Comparison of ENCODE assay signal across 1 cellular context in genomic region chr7:133081605-133082389, GRCh38.
TF ChIP-seq lines count a peak whose summit lies in the region.

TSS of gene CHCHD3 (minus strand) at chr7:133082090. CDS start at chr7:133081937, 153 bp downstream.

TF ChIP-seq in K562, 482 proteins besides CTCF, POLR2A, EP300 and RAD21 (continued from another document and continues in another):
- TF ChIP-seq REST (CRISPR knock-in tag; IDR thresholded peaks at IDR 0.05; ENCODE audit: low read depth): peak; percentile 80
- no peak for TF ChIP-seq NCOA6 (IDR thresholded peaks at IDR 0.05)
- no peak for TF ChIP-seq EHMT2 (IDR thresholded peaks at IDR 0.05)
- peak; percentile 55 for TF ChIP-seq ZNF263 (CRISPR knock-in tag; IDR thresholded peaks at IDR 0.05; ENCODE audit: borderline replicate concordance)
- TF ChIP-seq SNRNP70 (optimal IDR thresholded peaks at IDR 0.05; ENCODE audit: low read depth, low read length): no peak
- no peak for TF ChIP-seq U2AF2 (optimal IDR thresholded peaks at IDR 0.05; ENCODE audit: low read depth, low read length)
- no peak for TF ChIP-seq SLC30A9 (CRISPR knock-in tag; IDR thresholded peaks at IDR 0.05)
- TF ChIP-seq, protein P1, sequence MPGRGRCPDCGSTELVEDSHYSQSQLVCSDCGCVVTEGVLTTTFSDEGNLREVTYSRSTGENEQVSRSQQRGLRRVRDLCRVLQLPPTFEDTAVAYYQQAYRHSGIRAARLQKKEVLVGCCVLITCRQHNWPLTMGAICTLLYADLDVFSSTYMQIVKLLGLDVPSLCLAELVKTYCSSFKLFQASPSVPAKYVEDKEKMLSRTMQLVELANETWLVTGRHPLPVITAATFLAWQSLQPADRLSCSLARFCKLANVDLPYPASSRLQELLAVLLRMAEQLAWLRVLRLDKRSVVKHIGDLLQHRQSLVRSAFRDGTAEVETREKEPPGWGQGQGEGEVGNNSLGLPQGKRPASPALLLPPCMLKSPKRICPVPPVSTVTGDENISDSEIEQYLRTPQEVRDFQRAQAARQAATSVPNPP (IDR thresholded peaks at IDR 0.05; ENCODE audit: borderline replicate concordance, insufficient read depth, insufficient read length): no peak
- TF ChIP-seq HNRNPLL (IDR thresholded peaks at IDR 0.05; ENCODE audit: low read depth, low read length, poor library complexity, severe bottlenecking): peak; percentile 78
- no peak; the same call in 1 of the 2 replicates for TF ChIP-seq TGIF2 (CRISPR knock-in tag; IDR thresholded peaks at IDR 0.05)
- TF ChIP-seq, protein P2, sequence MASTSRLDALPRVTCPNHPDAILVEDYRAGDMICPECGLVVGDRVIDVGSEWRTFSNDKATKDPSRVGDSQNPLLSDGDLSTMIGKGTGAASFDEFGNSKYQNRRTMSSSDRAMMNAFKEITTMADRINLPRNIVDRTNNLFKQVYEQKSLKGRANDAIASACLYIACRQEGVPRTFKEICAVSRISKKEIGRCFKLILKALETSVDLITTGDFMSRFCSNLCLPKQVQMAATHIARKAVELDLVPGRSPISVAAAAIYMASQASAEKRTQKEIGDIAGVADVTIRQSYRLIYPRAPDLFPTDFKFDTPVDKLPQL (IDR thresholded peaks at IDR 0.05; ENCODE audit: extremely low read depth, insufficient read length): no peak
- no peak for TF ChIP-seq JUNB (CRISPR knock-in tag; conservative IDR thresholded peaks at IDR 0.05)
- 0 out of 2 replicates have a peak, but pooled peaks have one; percentile 42 for TF ChIP-seq ZHX1 (conservative IDR thresholded peaks at IDR 0.05; ENCODE audit: low read length)
- TF ChIP-seq GABPB2 (CRISPR knock-in tag; conservative IDR thresholded peaks at IDR 0.05): 0 out of 2 replicates have a peak, but pooled peaks have one; percentile 14
- peak; percentile 80; the same call in 1 of the 2 replicates for TF ChIP-seq ZNF395 (CRISPR knock-in tag; IDR thresholded peaks at IDR 0.05)
- no peak for TF ChIP-seq CHD4 (IDR thresholded peaks at IDR 0.05; ENCODE audit: insufficient read depth, insufficient replicate concordance, low read depth, low read length, poor library complexity, severe bottlenecking)
- TF ChIP-seq SMAD1 (IDR thresholded peaks at IDR 0.05; ENCODE audit: low read depth, low read length, partially characterized antibody): peak; percentile 47
- TF ChIP-seq ETS2 (tag; IDR thresholded peaks at IDR 0.05; ENCODE audit: borderline replicate concordance, poor library complexity, severe bottlenecking): no peak
- no peak for TF ChIP-seq SMC3 (conservative IDR thresholded peaks at IDR 0.05; ENCODE audit: insufficient read depth, low read depth, low read length)
- TF ChIP-seq TFAM (CRISPR knock-in tag; conservative IDR thresholded peaks at IDR 0.05): no peak
- peak; percentile 73 for TF ChIP-seq MEIS2 (IDR thresholded peaks at IDR 0.05; ENCODE audit: partially characterized antibody)
- TF ChIP-seq HNRNPL (IDR thresholded peaks at IDR 0.05; ENCODE audit: low read depth, low read length): peak; percentile 76; the same call in 1 of the 2 replicates
- no peak for TF ChIP-seq MCM2 (IDR thresholded peaks at IDR 0.05; ENCODE audit: low read depth)
- TF ChIP-seq ARNT (IDR thresholded peaks at IDR 0.05): peak in 1 of 2 experiments; percentile 96; a peak in 2 of 4 replicates
- peak; percentile 75; the same call in 1 of the 2 replicates for TF ChIP-seq ZNF592 (IDR thresholded peaks at IDR 0.05)
- no peak; the same call in 1 of the 2 replicates for TF ChIP-seq PHF21A (IDR thresholded peaks at IDR 0.05; ENCODE audit: borderline replicate concordance, low read depth)
- no peak for TF ChIP-seq ZSCAN32 (CRISPR knock-in tag; IDR thresholded peaks at IDR 0.05)
- peak; percentile 81 for TF ChIP-seq SIN3B (IDR thresholded peaks at IDR 0.05; ENCODE audit: low read depth)
- no peak for TF ChIP-seq ZFP36 (IDR thresholded peaks at IDR 0.05; ENCODE audit: low read depth, low read length, partially characterized antibody)
- no peak; the same call in 1 of the 2 replicates for TF ChIP-seq ELK3 (CRISPR knock-in tag; IDR thresholded peaks at IDR 0.05)
- TF ChIP-seq, protein P3, sequence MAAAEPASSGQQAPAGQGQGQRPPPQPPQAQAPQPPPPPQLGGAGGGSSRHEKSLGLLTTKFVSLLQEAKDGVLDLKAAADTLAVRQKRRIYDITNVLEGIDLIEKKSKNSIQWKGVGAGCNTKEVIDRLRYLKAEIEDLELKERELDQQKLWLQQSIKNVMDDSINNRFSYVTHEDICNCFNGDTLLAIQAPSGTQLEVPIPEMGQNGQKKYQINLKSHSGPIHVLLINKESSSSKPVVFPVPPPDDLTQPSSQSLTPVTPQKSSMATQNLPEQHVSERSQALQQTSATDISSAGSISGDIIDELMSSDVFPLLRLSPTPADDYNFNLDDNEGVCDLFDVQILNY (CRISPR knock-in tag; IDR thresholded peaks at IDR 0.05): no peak; the same call in 1 of the 2 replicates
- TF ChIP-seq CBX5 (IDR thresholded peaks at IDR 0.05; ENCODE audit: borderline replicate concordance, low read depth): no peak
- TF ChIP-seq ZNF644 (tag; IDR thresholded peaks at IDR 0.05; ENCODE audit: low read depth): peak; percentile 86; the same call in 1 of the 2 replicates
- TF ChIP-seq PATZ1 (CRISPR knock-in tag; IDR thresholded peaks at IDR 0.05; ENCODE audit: borderline replicate concordance): no peak
- TF ChIP-seq TCF7L2 (IDR thresholded peaks at IDR 0.05; ENCODE audit: low read depth, low read length): no peak
- peak; percentile 97 for TF ChIP-seq USF1 (CRISPR knock-in tag; IDR thresholded peaks at IDR 0.05)
- TF ChIP-seq LCOR (CRISPR knock-in tag; IDR thresholded peaks at IDR 0.05): peak; percentile 89
- TF ChIP-seq ZNF445 (CRISPR knock-in tag; IDR thresholded peaks at IDR 0.05; ENCODE audit: low read depth): no peak
- TF ChIP-seq, protein P4, sequence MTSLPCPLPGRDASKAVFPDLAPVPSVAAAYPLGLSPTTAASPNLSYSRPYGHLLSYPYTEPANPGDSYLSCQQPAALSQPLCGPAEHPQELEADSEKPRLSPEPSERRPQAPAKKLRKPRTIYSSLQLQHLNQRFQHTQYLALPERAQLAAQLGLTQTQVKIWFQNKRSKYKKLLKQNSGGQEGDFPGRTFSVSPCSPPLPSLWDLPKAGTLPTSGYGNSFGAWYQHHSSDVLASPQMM (CRISPR knock-in tag; IDR thresholded peaks at IDR 0.05): no peak
- TF ChIP-seq SMAD2 (IDR thresholded peaks at IDR 0.05; ENCODE audit: low read depth, low read length): no peak
- no peak for TF ChIP-seq ZNF311 (CRISPR knock-in tag; IDR thresholded peaks at IDR 0.05)
- peak; percentile 99 for TF ChIP-seq HCFC1 (IDR thresholded peaks at IDR 0.05; ENCODE audit: low read depth, low read length)
- no peak for TF ChIP-seq DACH1 (IDR thresholded peaks at IDR 0.05; ENCODE audit: partially characterized antibody)
